8 cellular contexts compared by ENCODE assay signal in the genomic region with DNA sequence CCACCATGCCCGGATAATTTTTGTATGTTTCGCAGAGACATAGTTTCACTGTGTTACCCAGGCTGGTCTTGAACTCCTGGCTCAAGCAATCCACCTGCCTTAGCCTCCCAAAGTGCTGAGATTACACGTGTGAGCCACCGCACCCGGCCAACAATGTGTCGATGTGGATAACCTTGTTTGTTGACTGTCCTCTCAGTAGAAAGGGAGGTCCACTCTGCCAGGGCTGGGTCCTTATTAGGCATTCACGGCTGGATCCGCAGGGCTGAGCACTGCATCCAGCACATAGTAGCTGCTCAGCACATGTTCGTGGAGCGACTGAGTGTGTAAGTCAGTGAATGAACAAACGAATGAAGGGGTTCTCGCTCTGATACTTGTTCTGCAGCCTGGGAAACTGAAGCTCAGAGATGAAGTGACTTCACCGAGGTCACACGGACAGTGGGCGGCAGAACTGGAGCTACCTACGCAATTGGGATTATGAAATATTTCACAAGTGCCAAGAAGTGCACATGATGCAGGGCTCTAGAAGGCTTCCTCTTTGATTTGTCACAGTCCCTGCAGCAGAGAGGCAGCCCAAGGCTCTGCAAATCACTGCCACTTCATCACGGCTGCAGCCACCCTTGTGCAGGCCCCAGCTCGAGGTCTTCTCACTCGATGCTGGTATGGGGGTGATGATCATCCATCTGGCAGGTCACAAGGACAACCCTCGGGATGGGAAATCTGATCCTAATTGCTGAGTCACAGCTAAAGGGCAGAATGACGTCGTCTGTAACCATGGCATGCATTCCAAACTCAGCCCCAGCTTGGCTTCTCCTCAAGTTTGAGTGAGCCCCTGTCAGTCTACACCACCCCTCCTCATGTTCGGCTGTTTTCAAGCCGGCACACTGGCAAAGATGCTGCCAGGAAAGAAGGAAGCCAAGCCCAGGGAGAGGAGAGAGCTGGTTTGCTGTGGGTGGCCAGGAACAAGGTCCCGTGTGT. TPM values are rescaled to one million over a fixed set of nuclear protein-coding genes. Genes with fewer than 3 reads are reported as not detected.
DNase-seq lines count a peak whose midpoint lies in the region; ATAC-seq, FAIRE-seq and TF ChIP-seq lines count a peak whose summit lies in the region.

No MANE protein-coding gene starts in this region.

- no peaks in the 10 kb centered on the region for H3K9me3 ChIP-seq in lower lobe of right lung

- H3K27me3 ChIP-seq in dorsolateral prefrontal cortex (no peaks in the 10 kb centered on the region), lower lobe of right lung (ENCODE audit: low read depth) (no peaks in the 10 kb centered on the region)

- H3K4me1 ChIP-seq in lower lobe of right lung, result peaks cover 22% of the 10 kb centered on the region

- no peaks in the 10 kb centered on the region for H3K36me3 ChIP-seq in lower lobe of right lung

- TF ChIP-seq CTCF in dorsolateral prefrontal cortex (IDR thresholded peaks at IDR 0.05 in 54 of 56, conservative IDR thresholded peaks at IDR 0.05 in 2 of 56; ENCODE audit: low read depth in 1 of 56, partially characterized antibody in 56 of 56), result peak in 1 of 56 donors; percentile 19
- TF ChIP-seq CTCF in lower lobe of right lung (IDR thresholded peaks at IDR 0.05), result no peak
- no peak for TF ChIP-seq CTCF in GM10266 (IDR thresholded peaks at IDR 0.05; ENCODE audit: control insufficient read depth, insufficient read depth, low read depth, missing control alignments)

- ATAC-seq in lower lobe of right lung, result peak; percentile 90
- no peak for ATAC-seq in HG02870 (IDR thresholded peaks at IDR 0.05; ENCODE audit: unreplicated experiment)

- H3K4me3 ChIP-seq in dorsolateral prefrontal cortex (peak overlapping the region in 1 of 59 donors; percentile 1), lower lobe of right lung (peak overlapping the region; percentile 17)

- intact Hi-C loops in dorsolateral prefrontal cortex (cut with DNase I), result loop anchor here (5.0 kb wide), 2 partner anchors 108 to 243 kb away; no protein-coding TSS in a partner anchor
- intact Hi-C loops in lower lobe of right lung (cut with DNase I), result loop anchor here (10.0 kb wide), 1 partner anchor 235 kb away; no protein-coding TSS in a partner anchor

- H3K27ac ChIP-seq in dorsolateral prefrontal cortex (peak overlapping the region in 58 of 59 donors; percentile 24 to 91 (median 84)), lower lobe of right lung (peak overlapping the region; percentile 88)

- DNase-seq in NCI-H82 (lab: John Stamatoyannopoulos, UW) (peak; percentile 57), NCI-H82 treated with DMSO at 0.1 percent for 48 hours (lab: John Stamatoyannopoulos, UW; ENCODE audit: unreplicated experiment) (no peak), RCC 7860 (ENCODE audit: low spot score) (peak; percentile 94), dorsolateral prefrontal cortex (peak in 9 of 10 donors; percentile 23 to 77 (median 55)), lower lobe of right lung (peak; percentile 89), superior temporal gyrus (ENCODE audit: extremely low spot score) (peak; percentile 77), GM10266 (ENCODE audit: extremely low spot score) (no peak)

- FAIRE-seq in RCC 7860 (lab: Jason Lieb, UNC), result peak; percentile 29

RNA-seq across cellular contexts. Expression of a gene that starts 28.0 kb away (rescaled TPM):
- total RNA-seq in dorsolateral prefrontal cortex (100 to 1,000 TPM in 118 of 120 experiments, 10 to 100 TPM in 2; 90.3 to 278 (median 166) TPM), lower lobe of right lung (25.5 TPM)

RNA-seq across cellular contexts. Expression of a gene that starts 53.5 kb away (rescaled TPM):
- 100 to 1,000 TPM in 7 of 120 experiments, 10 to 100 TPM in 113; 14.7 to 172 (median 49.8) TPM for total RNA-seq in dorsolateral prefrontal cortex
- 281 TPM for total RNA-seq in lower lobe of right lung

Comparison
In these comparisons a context has a peak if more than half of its experiments do, and no peak if none do; other contexts are left out.
1. DNase-seq: peak in NCI-H82 (single experiment), RCC 7860 (single experiment), dorsolateral prefrontal cortex (9 of 10), lower lobe of right lung (single experiment) and superior temporal gyrus (single experiment); none in NCI-H82 treated with DMSO at 0.1 percent for 48 hours (single experiment) and GM10266 (single experiment).